Comparison of ENCODE assay signal across 10 cellular contexts in the genomic region with DNA sequence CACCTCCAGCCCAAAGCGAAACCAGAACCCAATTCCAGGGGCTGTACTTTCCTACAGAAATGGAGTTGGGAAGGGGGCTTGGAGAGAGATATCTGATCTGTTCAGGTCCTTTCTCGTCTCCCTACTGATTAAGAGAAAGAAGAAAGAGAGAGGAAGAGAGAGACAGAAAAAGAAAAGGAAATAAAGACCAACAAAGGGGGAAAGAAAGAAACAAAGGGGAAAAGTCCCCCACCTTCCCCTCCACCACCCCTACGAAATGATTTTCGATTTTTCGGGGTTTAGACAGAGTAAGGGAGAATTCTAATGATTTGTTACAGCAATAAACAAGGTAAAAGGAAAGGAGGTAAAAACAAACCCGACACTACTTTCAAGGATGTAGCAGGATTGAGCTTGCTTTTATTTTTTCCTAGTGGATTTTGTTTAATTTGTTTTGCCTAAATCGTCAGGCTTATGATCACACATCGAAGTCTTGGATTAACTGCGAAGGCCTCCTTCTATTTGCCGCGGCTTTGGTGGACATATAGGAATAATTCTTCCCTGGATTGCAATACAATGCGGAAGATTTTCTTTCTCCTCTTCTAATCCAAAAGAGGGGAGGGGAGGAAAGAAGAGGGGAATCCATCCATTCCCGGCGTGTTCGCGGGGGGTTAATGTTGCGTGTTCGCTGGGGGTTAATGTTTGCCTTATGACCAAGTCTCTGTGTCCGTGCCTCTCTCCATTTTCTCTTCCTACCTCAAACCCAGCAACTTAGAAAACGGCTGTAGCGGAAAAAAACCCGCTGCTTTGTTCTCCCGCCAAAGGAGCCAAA. TPM values are rescaled to one million over a fixed set of nuclear protein-coding genes. Genes with fewer than 3 reads are reported as not detected.
DNase-seq lines count a peak whose midpoint lies in the region; ATAC-seq, FAIRE-seq and TF ChIP-seq lines count a peak whose summit lies in the region.
"Had no signal": no experiment of that assay in that cellular context is flagged by ENCODE, and none has a peak within 500 bp of the region (broad histone marks: within the 10 kb centered on the region; RNA-seq: fewer than 3 reads in every experiment).

No MANE protein-coding gene starts in this region.

- H3K27ac ChIP-seq in skeletal muscle tissue (ENCODE audit: low read depth, low read length) (peak overlapping the region; percentile 58), pancreas (no peak overlapping the region)

- no peak overlapping the region for H3K27ac Mint-ChIP-seq in activated T-helper 17 cell treated with anti-CD3 and anti-CD28 coated beads, Interleukin-2, amount 50 U/mL, for 72 hours

- DNase-seq in HAP-1 (ENCODE audit: low spot score in 2 of 2) (no peak), kidney tubule cell (ENCODE audit: low spot score) (peak; percentile 13), pancreas (no peak), GM13976 (ENCODE audit: low spot score) (no peak), NCI-H1694 treated with DMSO at 0.1 percent for 48 hours (lab: John Stamatoyannopoulos, UW) (no peak), HT-29 (ENCODE audit: low spot score) (no peak)
- DNase-seq: kidney glomerular epithelial cell had no signal

- intact Hi-C loops in pancreas (cut with DNase I): no loop called here

- H3K9ac ChIP-seq in skeletal muscle tissue (ENCODE audit: low read depth in 1 of 3, low read length in 3 of 3): peak overlapping the region in 2 of 3 donors; percentile 14 to 60

- H3K27me3 ChIP-seq in HAP-1 (ENCODE audit: low read depth): peaks cover 19% of the 10 kb centered on the region
- peaks cover 84 to 87% (median 86%) of the 10 kb centered on the region in 3 donors for H3K27me3 ChIP-seq in skeletal muscle tissue (ENCODE audit: control insufficient read depth in 3 of 3, insufficient read depth in 3 of 3, low read length in 3 of 3)
- H3K27me3 ChIP-seq in pancreas: peaks cover 0 to 47% (median 3%) of the 10 kb centered on the region in 4 donors

- H3K36me3 Mint-ChIP-seq in activated T-helper 17 cell treated with anti-CD3 and anti-CD28 coated beads, Interleukin-2, amount 50 U/mL, for 72 hours (ENCODE audit: low read depth): peaks cover 7% of the 10 kb centered on the region

- H3K4me1 ChIP-seq in HAP-1 (peaks cover 25% of the 10 kb centered on the region), skeletal muscle tissue (ENCODE audit: control insufficient read depth in 3 of 3, insufficient read depth in 3 of 3, low read length in 3 of 3) (peaks cover 10 to 19% (median 11%) of the 10 kb centered on the region in 3 donors), pancreas (peaks cover 0 to 8% (median 6%) of the 10 kb centered on the region in 3 donors)

- 22% methylated on average over 23 of the region's 23 CpGs for WGBS in pancreas, 2 donors

- H3K9me3 Mint-ChIP-seq in activated T-helper 17 cell treated with anti-CD3 and anti-CD28 coated beads, Interleukin-2, amount 50 U/mL, for 72 hours: no peaks in the 10 kb centered on the region

- FAIRE-seq in pancreas (lab: Jason Lieb, UNC): no peak

- no peak for ATAC-seq in activated T-helper 17 cell treated with anti-CD3 and anti-CD28 coated beads, Interleukin-2, amount 50 U/mL, for 72 hours (replicated peaks)
- ATAC-seq in pancreas: no peak

- H3K27me3 Mint-ChIP-seq in activated T-helper 17 cell treated with anti-CD3 and anti-CD28 coated beads, Interleukin-2, amount 50 U/mL, for 72 hours: peaks cover 74% of the 10 kb centered on the region

- peak overlapping the region; percentile 91 for H3K4me3 Mint-ChIP-seq in activated T-helper 17 cell treated with anti-CD3 and anti-CD28 coated beads, Interleukin-2, amount 50 U/mL, for 72 hours

- H3K4me3 ChIP-seq in HAP-1 (peak overlapping the region; percentile 37), skeletal muscle tissue (ENCODE audit: low read length in 3 of 3) (peak overlapping the region in 2 of 3 donors; percentile 52 to 65), pancreas (peak overlapping the region in 1 of 4 donors; percentile 22)

- peaks cover 8% of the 10 kb centered on the region for H3K4me1 Mint-ChIP-seq in activated T-helper 17 cell treated with anti-CD3 and anti-CD28 coated beads, Interleukin-2, amount 50 U/mL, for 72 hours

- TF ChIP-seq CTCF in pancreas (IDR thresholded peaks at IDR 0.05) (no peak), GM13976 (IDR thresholded peaks at IDR 0.05; ENCODE audit: borderline replicate concordance, control extremely low read depth, extremely low read depth, insufficient read depth, missing control alignments) (no peak)

- no peaks in the 10 kb centered on the region for H3K9me3 ChIP-seq in HAP-1
- no peaks in the 10 kb centered on the region for H3K9me3 ChIP-seq in skeletal muscle tissue (ENCODE audit: control insufficient read depth in 3 of 3, low read length in 3 of 3)
- H3K9me3 ChIP-seq in pancreas: no peaks in the 10 kb centered on the region

- in situ Hi-C loops in HAP-1 (cut with MboI; ENCODE audit: low sequenced_read_pairs): no loop called here
- in situ Hi-C loops in GM13976 (cut with MboI; ENCODE audit: low sequenced_read_pairs, unreplicated experiment): no loop called here

- H3K36me3 ChIP-seq in HAP-1 (replicated peaks) (no peaks in the 10 kb centered on the region), skeletal muscle tissue (ENCODE audit: control insufficient read depth in 3 of 3, insufficient read depth in 3 of 3, low read length in 3 of 3) (no peaks in the 10 kb centered on the region), pancreas (no peaks in the 10 kb centered on the region)

RNA-seq across cellular contexts. Expression of a gene that starts 1.9 kb away (rescaled TPM):
- total RNA-seq in activated T-helper 17 cell treated with anti-CD3 and anti-CD28 coated beads, Interleukin-2, amount 50 U/mL, for 72 hours: not detected
- total RNA-seq in skeletal muscle tissue (3.1 TPM), pancreas (1 to 10 TPM in 2 of 6 donors, under 1 TPM in 4; 0.28 to 1.2 (median 0.39) TPM)
- 1 to 10 TPM; 1.8 to 3.2 TPM for polyA plus RNA-seq in pancreas
- total RNA-seq in HT-29 (2014; rRNA removed; shearing (Covaris generic)): not detected in 2 replicates

RNA-seq across cellular contexts. Expression of a gene that starts 40.3 kb away (rescaled TPM):
- total RNA-seq in activated T-helper 17 cell treated with anti-CD3 and anti-CD28 coated beads, Interleukin-2, amount 50 U/mL, for 72 hours: not detected
- not detected for total RNA-seq in skeletal muscle tissue
- total RNA-seq in pancreas: 10 to 100 TPM; 26.6 to 55.9 (median 46.4) TPM
- polyA plus RNA-seq in pancreas: 10 to 100 TPM; 26.1 to 41.9 TPM
- total RNA-seq in HT-29 (2014; rRNA removed; shearing (Covaris generic)): 32.9 and 38.0 TPM in 2 replicates
- total RNA-seq: SK-MEL-5 had no signal

Comparison
In these comparisons a context has a peak if more than half of its experiments do, and no peak if none do; other contexts are left out.
1. RNA of a gene that starts 40.3 kb away (total RNA-seq): 26.6 to 55.9 TPM in pancreas and 32.9 to 38.0 TPM in HT-29; not detected in activated T-helper 17 cell treated with anti-CD3 and anti-CD28 coated beads, Interleukin-2, amount 50 U/mL, for 72 hours and not detected in skeletal muscle tissue (single experiment); every median in the first group is over 10 times any median in the second.